13 cellular contexts compared by ENCODE assay signal in genomic region chr6:33651403-33651802, GRCh38. TPM values are rescaled to one million over a fixed set of nuclear protein-coding genes. Genes with fewer than 3 reads are reported as not detected.
DNase-seq lines count a peak whose midpoint lies in the region; ATAC-seq and TF ChIP-seq lines count a peak whose summit lies in the region.
"Had no signal": no experiment of that assay in that cellular context is flagged by ENCODE, and none has a peak within 500 bp of the region (broad histone marks: within the 10 kb centered on the region; RNA-seq: fewer than 3 reads in every experiment).

No MANE protein-coding gene starts in this region.

- no peak overlapping the region for H3K9ac ChIP-seq in neural progenitor cell

- no peaks in the 10 kb centered on the region for H4K20me1 ChIP-seq in neural progenitor cell (ENCODE audit: low read depth)

- TF ChIP-seq CTCF in osteocyte (IDR thresholded peaks at IDR 0.05) (no peak), neural progenitor cell (IDR thresholded peaks at IDR 0.05) (no peak)

- ATAC-seq in activated naive CD4-positive, alpha-beta T cell treated with anti-CD3 and anti-CD28 coated beads, Interleukin-2, amount 50 U/mL, for 72 hours: no peak
- ATAC-seq in CD4-positive, CD25-positive, alpha-beta regulatory T cell (ENCODE audit: low read depth in 2 of 2): no peak
- ATAC-seq in T-helper 17 cell: no peak
- ATAC-seq in activated T-helper 17 cell treated with anti-CD3 and anti-CD28 coated beads, Interleukin-2, amount 50 U/mL, for 72 hours (replicated peaks): no peak

- H3K4me3 Mint-ChIP-seq in CD4-positive, CD25-positive, alpha-beta regulatory T cell: no peak overlapping the region
- H3K4me3 Mint-ChIP-seq in T-helper 17 cell (no peak overlapping the region), osteocyte (ENCODE audit: unreplicated experiment) (no peak overlapping the region), neural progenitor cell (no peak overlapping the region)
- H3K4me3 Mint-ChIP-seq in activated T-helper 17 cell treated with anti-CD3 and anti-CD28 coated beads, Interleukin-2, amount 50 U/mL, for 72 hours: no peak overlapping the region
- H3K4me3 Mint-ChIP-seq: B cell; CD14-positive monocyte; CD8-positive, alpha-beta memory T cell had no signal

- H3K4me3 ChIP-seq in CD4-positive, CD25-positive, alpha-beta regulatory T cell (ENCODE audit: low read depth, low read length): no peak overlapping the region
- no peak overlapping the region for H3K4me3 ChIP-seq in neural progenitor cell

- H3K27me3 ChIP-seq in CD4-positive, CD25-positive, alpha-beta regulatory T cell (ENCODE audit: control insufficient read depth, insufficient read depth, low read length): no peaks in the 10 kb centered on the region
- no peaks in the 10 kb centered on the region for H3K27me3 ChIP-seq in neural progenitor cell

- no peak overlapping the region for H3K4me2 ChIP-seq in neural progenitor cell

- no peak for DNase-seq in activated naive CD4-positive, alpha-beta T cell treated with anti-CD3 and anti-CD28 coated beads, Interleukin-2, amount 50 U/mL, for 72 hours (ENCODE audit: low spot score in 2 of 2)
- DNase-seq in activated naive CD4-positive, alpha-beta T cell treated with Interleukin-2 at 50 U/mL for 16 hours: no peak
- no peak for DNase-seq in CD4-positive, CD25-positive, alpha-beta regulatory T cell
- DNase-seq in T-helper 17 cell: no peak
- no peak for DNase-seq in osteocyte (ENCODE audit: extremely low spot score, unreplicated experiment)
- DNase-seq in neural progenitor cell (ENCODE audit: low spot score): no peak
- DNase-seq: Caco-2; CD8-positive, alpha-beta memory T cell; DND-41; HCEC 1CT had no signal

- no peak overlapping the region for H2AFZ ChIP-seq in neural progenitor cell (replicated peaks)

- H3K4me1 Mint-ChIP-seq in CD4-positive, CD25-positive, alpha-beta regulatory T cell: peaks cover 0 to 11% (median 6%) of the 10 kb centered on the region in 4 donors
- H3K4me1 Mint-ChIP-seq in T-helper 17 cell (peaks cover 20% of the 10 kb centered on the region), osteocyte (ENCODE audit: unreplicated experiment) (peaks cover 23% of the 10 kb centered on the region), neural progenitor cell (peaks cover 3% of the 10 kb centered on the region)
- peaks cover 6% of the 10 kb centered on the region for H3K4me1 Mint-ChIP-seq in activated T-helper 17 cell treated with anti-CD3 and anti-CD28 coated beads, Interleukin-2, amount 50 U/mL, for 72 hours

- H3F3A ChIP-seq in neural progenitor cell (ENCODE audit: low read depth): peaks cover 3% of the 10 kb centered on the region

- H3K36me3 Mint-ChIP-seq in activated naive CD4-positive, alpha-beta T cell treated with anti-CD3 and anti-CD28 coated beads, Interleukin-2, amount 50 U/mL, for 72 hours: no peaks in the 10 kb centered on the region
- H3K36me3 Mint-ChIP-seq in CD4-positive, CD25-positive, alpha-beta regulatory T cell: peaks cover 26% of the 10 kb centered on the region
- H3K36me3 Mint-ChIP-seq in T-helper 17 cell (ENCODE audit: low read depth): peaks cover 4% of the 10 kb centered on the region
- H3K36me3 Mint-ChIP-seq in osteocyte (ENCODE audit: unreplicated experiment): peaks cover 9% of the 10 kb centered on the region
- no peaks in the 10 kb centered on the region for H3K36me3 Mint-ChIP-seq in neural progenitor cell
- peaks cover 74% of the 10 kb centered on the region for H3K36me3 Mint-ChIP-seq in activated T-helper 17 cell treated with anti-CD3 and anti-CD28 coated beads, Interleukin-2, amount 50 U/mL, for 72 hours (ENCODE audit: low read depth)

- peaks cover 35% of the 10 kb centered on the region for H3K36me3 ChIP-seq in CD4-positive, CD25-positive, alpha-beta regulatory T cell (ENCODE audit: control insufficient read depth, insufficient read depth, low read length)
- H3K36me3 ChIP-seq in neural progenitor cell: no peaks in the 10 kb centered on the region

- no peak overlapping the region for H3K27ac ChIP-seq in CD4-positive, CD25-positive, alpha-beta regulatory T cell (ENCODE audit: insufficient read depth, low read length, poor library complexity, severe bottlenecking)
- H3K27ac ChIP-seq in neural progenitor cell: no peak overlapping the region

- H3K27me3 Mint-ChIP-seq in CD4-positive, CD25-positive, alpha-beta regulatory T cell: no peaks in the 10 kb centered on the region
- H3K27me3 Mint-ChIP-seq in T-helper 17 cell (no peaks in the 10 kb centered on the region), osteocyte (ENCODE audit: unreplicated experiment) (no peaks in the 10 kb centered on the region), neural progenitor cell (ENCODE audit: insufficient read depth, low read depth) (peaks cover 6% of the 10 kb centered on the region)
- H3K27me3 Mint-ChIP-seq in activated T-helper 17 cell treated with anti-CD3 and anti-CD28 coated beads, Interleukin-2, amount 50 U/mL, for 72 hours: no peaks in the 10 kb centered on the region
- H3K27me3 Mint-ChIP-seq: B cell; CD8-positive, alpha-beta memory T cell had no signal

- peak overlapping the region; percentile 17 to 50 for H3K27ac Mint-ChIP-seq in activated naive CD4-positive, alpha-beta T cell treated with anti-CD3 and anti-CD28 coated beads, Interleukin-2, amount 50 U/mL, for 72 hours
- H3K27ac Mint-ChIP-seq in CD4-positive, CD25-positive, alpha-beta regulatory T cell: peak overlapping the region in 2 of 3 donors; percentile 25 to 56
- peak overlapping the region; percentile 34 for H3K27ac Mint-ChIP-seq in T-helper 17 cell
- H3K27ac Mint-ChIP-seq in osteocyte (ENCODE audit: unreplicated experiment): peak overlapping the region; percentile 50
- H3K27ac Mint-ChIP-seq in neural progenitor cell: no peak overlapping the region
- H3K27ac Mint-ChIP-seq in activated T-helper 17 cell treated with anti-CD3 and anti-CD28 coated beads, Interleukin-2, amount 50 U/mL, for 72 hours: no peak overlapping the region

- no peaks in the 10 kb centered on the region for H3K9me3 Mint-ChIP-seq in activated naive CD4-positive, alpha-beta T cell treated with anti-CD3 and anti-CD28 coated beads, Interleukin-2, amount 50 U/mL, for 72 hours
- no peaks in the 10 kb centered on the region for H3K9me3 Mint-ChIP-seq in CD4-positive, CD25-positive, alpha-beta regulatory T cell
- H3K9me3 Mint-ChIP-seq in osteocyte (ENCODE audit: unreplicated experiment) (no peaks in the 10 kb centered on the region), neural progenitor cell (no peaks in the 10 kb centered on the region)
- no peaks in the 10 kb centered on the region for H3K9me3 Mint-ChIP-seq in activated T-helper 17 cell treated with anti-CD3 and anti-CD28 coated beads, Interleukin-2, amount 50 U/mL, for 72 hours
- H3K9me3 Mint-ChIP-seq: CD14-positive monocyte; CD8-positive, alpha-beta memory T cell had no signal

- no peaks in the 10 kb centered on the region for H3K4me1 ChIP-seq in CD4-positive, CD25-positive, alpha-beta regulatory T cell (ENCODE audit: control insufficient read depth, insufficient read depth, low read length, poor library complexity, severe bottlenecking)
- peaks cover 1% of the 10 kb centered on the region for H3K4me1 ChIP-seq in neural progenitor cell
- H3K4me1 ChIP-seq: Caco-2 had no signal

- H3K79me2 ChIP-seq in neural progenitor cell (ENCODE audit: low read depth): no peaks in the 10 kb centered on the region

- H3K9me3 ChIP-seq in CD4-positive, CD25-positive, alpha-beta regulatory T cell (ENCODE audit: control insufficient read depth in 2 of 2, low read length in 2 of 2): no peaks in the 10 kb centered on the region
- no peaks in the 10 kb centered on the region for H3K9me3 ChIP-seq in T-helper 17 cell (ENCODE audit: control insufficient read depth, low read length, poor library complexity, severe bottlenecking)
- no peaks in the 10 kb centered on the region for H3K9me3 ChIP-seq in neural progenitor cell (ENCODE audit: low read depth)
- H3K9me3 ChIP-seq: Caco-2 had no signal

RNA-seq across cellular contexts. Expression of gene ITPR3, which starts 30.3 kb away (rescaled TPM):
- total RNA-seq in activated naive CD4-positive, alpha-beta T cell treated with anti-CD3 and anti-CD28 coated beads, Interleukin-2, amount 50 U/mL, for 72 hours: 10 to 100 TPM; 39.2 to 50.8 TPM
- total RNA-seq in CD4-positive, CD25-positive, alpha-beta regulatory T cell: 54.5 TPM
- polyA plus RNA-seq in CD4-positive, CD25-positive, alpha-beta regulatory T cell: 1 to 10 TPM; 1.3 to 2.2 (median 1.9) TPM
- total RNA-seq in T-helper 17 cell: 10 to 100 TPM; 48.1 to 48.3 TPM
- 21.6 and 22.8 TPM in 2 replicates for total RNA-seq in osteocyte
- 1.5 and 3.4 TPM in 2 replicates for total RNA-seq in neural progenitor cell (ENCODE audit: low replicate concordance)
- total RNA-seq in activated T-helper 17 cell treated with anti-CD3 and anti-CD28 coated beads, Interleukin-2, amount 50 U/mL, for 72 hours: 10 to 100 TPM; 57.0 to 59.7 TPM
- polyA plus RNA-seq: CD14-positive monocyte had no signal

Comparison
In these comparisons a context has a peak if more than half of its experiments do, and no peak if none do; other contexts are left out.
1. H3K27ac Mint-ChIP-seq: peak in activated naive CD4-positive, alpha-beta T cell treated with anti-CD3 and anti-CD28 coated beads, Interleukin-2, amount 50 U/mL, for 72 hours (2 of 2), CD4-positive, CD25-positive, alpha-beta regulatory T cell (2 of 3), T-helper 17 cell (single experiment) and osteocyte (single experiment); none in neural progenitor cell (single experiment) and activated T-helper 17 cell treated with anti-CD3 and anti-CD28 coated beads, Interleukin-2, amount 50 U/mL, for 72 hours (single experiment).